ENCODE assay signal across 14 cellular contexts in the genomic region with DNA sequence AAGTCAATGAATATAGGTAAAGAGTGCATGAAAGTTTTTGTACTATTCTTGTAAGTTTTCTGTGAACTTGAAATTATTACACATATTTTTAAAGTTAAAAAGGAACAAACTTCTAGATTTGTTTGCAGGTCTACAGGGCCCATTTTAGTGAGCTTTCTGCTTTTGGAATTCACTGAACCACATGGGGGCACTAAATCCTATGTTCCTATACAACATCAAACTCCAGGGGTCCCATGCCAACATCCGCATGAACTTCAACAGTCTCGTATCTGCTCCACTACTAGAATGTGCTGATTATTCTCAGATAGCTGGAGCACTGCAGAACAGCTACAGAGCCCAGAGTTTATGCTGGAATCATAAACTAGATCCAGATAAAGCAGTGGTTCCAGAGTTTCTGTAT.
DNase-seq lines count a peak whose midpoint lies in the region; ATAC-seq and TF ChIP-seq lines count a peak whose summit lies in the region.
"Had no signal": no experiment of that assay in that cellular context is flagged by ENCODE, and none has a peak within 500 bp of the region (broad histone marks: within the 10 kb centered on the region; RNA-seq: fewer than 3 reads in every experiment).

No MANE protein-coding gene starts in this region.

- TF ChIP-seq CTCF in SK-N-SH (IDR thresholded peaks at IDR 0.05), result 0 out of 2 replicates have a peak, but pooled peaks have one; percentile 13
- peak; percentile 33 for TF ChIP-seq CTCF in OCI-LY3 (IDR thresholded peaks at IDR 0.05; ENCODE audit: low read depth, low read length)
- TF ChIP-seq CTCF in foreskin keratinocyte (conservative IDR thresholded peaks at IDR 0.05), result peak; percentile 4
- TF ChIP-seq CTCF in smooth muscle cell (IDR thresholded peaks at IDR 0.05; ENCODE audit: borderline replicate concordance, insufficient read depth, poor library complexity, severe bottlenecking), result peak; percentile 45

- H3K4me3 ChIP-seq in SK-N-SH (ENCODE audit: low read depth in 2 of 2, low read length in 1 of 2) (no peak overlapping the region; a peak in 1 of 4 replicates), OCI-LY3 (ENCODE audit: low read length) (no peak overlapping the region), smooth muscle cell (no peak overlapping the region)
- H3K4me3 ChIP-seq: heart left ventricle, uterus had no signal

- H3K27ac ChIP-seq in SK-N-SH (ENCODE audit: low read depth in 2 of 2, low read length in 1 of 2) (no peak overlapping the region), OCI-LY3 (ENCODE audit: low read length) (no peak overlapping the region), foreskin keratinocyte (no peak overlapping the region), smooth muscle cell (ENCODE audit: low read depth) (no peak overlapping the region)
- H3K27ac ChIP-seq: heart left ventricle, uterus had no signal

- peak; percentile 17 for DNase-seq in SK-N-SH
- no peak for DNase-seq in foreskin keratinocyte
- no peak for DNase-seq in smooth muscle cell (lab: John Stamatoyannopoulos, UW; ENCODE audit: unreplicated experiment)
- DNase-seq in NCI-H510A treated with DMSO at 0.1 percent for 48 hours (lab: John Stamatoyannopoulos, UW), result no peak
- DNase-seq in LoVo (ENCODE audit: low spot score), result no peak
- DNase-seq: activated CD4-positive, alpha-beta T cell treated with anti-CD3 and anti-CD28 coated beads, Interleukin-2, amount 50 U/mL, for 4 hours; activated effector memory CD4-positive, alpha-beta T cell treated with Interleukin-2 at 50 U/mL for 16 hours; NCI-H1436 treated with DMSO at 0.1 percent for 48 hours; stimulated activated CD4-positive, alpha-beta T cell treated with anti-CD3 and anti-CD28 coated beads, Interleukin-2, amount 100 ng/mL, for 24 hours had no signal

- no peak for TF ChIP-seq EP300 in SK-N-SH (IDR thresholded peaks at IDR 0.05; ENCODE audit: borderline replicate concordance in 1 of 2, low read depth in 1 of 2, low read length in 1 of 2)

- no peak overlapping the region for H3K4me2 ChIP-seq in SK-N-SH
- H3K4me2 ChIP-seq in OCI-LY3 (ENCODE audit: low read length), result no peak overlapping the region
- no peak overlapping the region for H3K4me2 ChIP-seq in smooth muscle cell

- no peaks in the 10 kb centered on the region for H3K27me3 ChIP-seq in SK-N-SH (ENCODE audit: insufficient read depth)
- no peaks in the 10 kb centered on the region for H3K27me3 ChIP-seq in OCI-LY3 (ENCODE audit: low read depth, low read length)
- H3K27me3 ChIP-seq in foreskin keratinocyte, result no peaks in the 10 kb centered on the region
- no peaks in the 10 kb centered on the region for H3K27me3 ChIP-seq in smooth muscle cell (ENCODE audit: low read depth)
- H3K27me3 ChIP-seq: heart left ventricle, uterus had no signal

- H3K79me2 ChIP-seq in SK-N-SH (ENCODE audit: insufficient read depth) (no peaks in the 10 kb centered on the region), OCI-LY3 (ENCODE audit: low read length) (no peaks in the 10 kb centered on the region), smooth muscle cell (ENCODE audit: low read depth) (no peaks in the 10 kb centered on the region)

- WGBS in SK-N-SH (ENCODE audit: low lambda C conversion rate), result 28% methylated on average over 2 of the region's 2 CpGs
- WGBS in smooth muscle cell (ENCODE audit: low lambda C conversion rate), result 29% methylated on average over 2 of the region's 2 CpGs

- no peaks in the 10 kb centered on the region for H3F3A ChIP-seq in SK-N-SH (replicated peaks; ENCODE audit: insufficient read depth)
- no peaks in the 10 kb centered on the region for H3F3A ChIP-seq in smooth muscle cell (ENCODE audit: low read depth)

- peak; percentile 52 for TF ChIP-seq RAD21 in SK-N-SH (IDR thresholded peaks at IDR 0.05; ENCODE audit: low read length)

- H3K9ac ChIP-seq in SK-N-SH, result no peak overlapping the region
- H3K9ac ChIP-seq in OCI-LY3 (ENCODE audit: low read length), result no peak overlapping the region
- H3K9ac ChIP-seq in smooth muscle cell (ENCODE audit: low read depth), result no peak overlapping the region

- no peak overlapping the region for H2AFZ ChIP-seq in SK-N-SH (ENCODE audit: low read depth)
- no peak overlapping the region for H2AFZ ChIP-seq in OCI-LY3 (ENCODE audit: low read depth, low read length)
- H2AFZ ChIP-seq in smooth muscle cell (ENCODE audit: low read depth), result peak overlapping the region; percentile 58

- no peak for ATAC-seq in SK-N-SH treated with all-trans-retinoic acid at 6 μM for 48 hours
- no peak for ATAC-seq in foreskin keratinocyte
- no peak for ATAC-seq in HG02973 (IDR thresholded peaks at IDR 0.05; ENCODE audit: unreplicated experiment)
- ATAC-seq: heart left ventricle had no signal

- no peaks in the 10 kb centered on the region for H3K9me2 ChIP-seq in SK-N-SH

- CTCF ChIA-PET in SK-N-SH (lab: Yijun Ruan, JAX), result interaction anchor here (0.6 to 2.1 kb wide), 14 partner anchors 9 to 308 kb away, joined by 3 to 13 read pairs (median 4); no protein-coding TSS in a partner anchor

- POLR2A ChIA-PET in SK-N-SH (lab: Yijun Ruan, JAX), result no interaction called here

- H3K36me3 ChIP-seq in SK-N-SH (replicated peaks in 1 of 2; ENCODE audit: control insufficient read depth in 1 of 2, insufficient read depth in 2 of 2, low read length in 1 of 2) (no peaks in the 10 kb centered on the region), OCI-LY3 (replicated peaks; ENCODE audit: low read depth, low read length) (no peaks in the 10 kb centered on the region), smooth muscle cell (ENCODE audit: low read depth) (no peaks in the 10 kb centered on the region)
- H3K36me3 ChIP-seq: heart left ventricle, uterus had no signal

- no peaks in the 10 kb centered on the region for H3K4me1 ChIP-seq in SK-N-SH (ENCODE audit: control insufficient read depth in 1 of 2, insufficient read depth in 2 of 2, low read depth in 1 of 2, low read length in 1 of 2)
- no peaks in the 10 kb centered on the region for H3K4me1 ChIP-seq in OCI-LY3 (ENCODE audit: low read length)
- no peaks in the 10 kb centered on the region for H3K4me1 ChIP-seq in foreskin keratinocyte
- H3K4me1 ChIP-seq in smooth muscle cell (ENCODE audit: low read depth), result no peaks in the 10 kb centered on the region
- H3K4me1 ChIP-seq: heart left ventricle, uterus had no signal

- H4K20me1 ChIP-seq in SK-N-SH (ENCODE audit: insufficient read depth) (no peaks in the 10 kb centered on the region), OCI-LY3 (ENCODE audit: insufficient read depth, low read length) (no peaks in the 10 kb centered on the region), smooth muscle cell (ENCODE audit: low read depth) (no peaks in the 10 kb centered on the region)

- H3K9me3 ChIP-seq in SK-N-SH, result no peaks in the 10 kb centered on the region
- H3K9me3 ChIP-seq in OCI-LY3 (ENCODE audit: insufficient read depth, low read length), result no peaks in the 10 kb centered on the region
- H3K9me3 ChIP-seq in smooth muscle cell (replicated peaks; ENCODE audit: low read depth), result no peaks in the 10 kb centered on the region
- H3K9me3 ChIP-seq: uterus had no signal

TF ChIP-seq in SK-N-SH, 30 proteins besides CTCF, POLR2A, EP300 and RAD21:
- TF ChIP-seq EZH2phosphoT487 (IDR thresholded peaks at IDR 0.05; ENCODE audit: borderline replicate concordance, low read depth), result no peak
- no peak for TF ChIP-seq YY1 (IDR thresholded peaks at IDR 0.05; ENCODE audit: low read depth)
- no peak for TF ChIP-seq SIN3A (IDR thresholded peaks at IDR 0.05; ENCODE audit: borderline replicate concordance, low read depth, low read length)

TF ChIP-seq in SK-N-SH treated with all-trans-retinoic acid at 6 μM for 48 hours, 23 proteins besides CTCF, POLR2A, EP300 and RAD21:
- TF ChIP-seq ARNTL (CRISPR knock-in tag; IDR thresholded peaks at IDR 0.05; ENCODE audit: borderline replicate concordance, low read depth) (no peak), BACH2 (CRISPR knock-in tag; IDR thresholded peaks at IDR 0.05; ENCODE audit: borderline replicate concordance) (no peak)
TF ChIP-seq in SK-N-SH treated with all-trans-retinoic acid at 6 μM for 48 hours: peak in this region for 0.
